Comparison of ENCODE assay signal across 8 cellular contexts in the genomic region with DNA sequence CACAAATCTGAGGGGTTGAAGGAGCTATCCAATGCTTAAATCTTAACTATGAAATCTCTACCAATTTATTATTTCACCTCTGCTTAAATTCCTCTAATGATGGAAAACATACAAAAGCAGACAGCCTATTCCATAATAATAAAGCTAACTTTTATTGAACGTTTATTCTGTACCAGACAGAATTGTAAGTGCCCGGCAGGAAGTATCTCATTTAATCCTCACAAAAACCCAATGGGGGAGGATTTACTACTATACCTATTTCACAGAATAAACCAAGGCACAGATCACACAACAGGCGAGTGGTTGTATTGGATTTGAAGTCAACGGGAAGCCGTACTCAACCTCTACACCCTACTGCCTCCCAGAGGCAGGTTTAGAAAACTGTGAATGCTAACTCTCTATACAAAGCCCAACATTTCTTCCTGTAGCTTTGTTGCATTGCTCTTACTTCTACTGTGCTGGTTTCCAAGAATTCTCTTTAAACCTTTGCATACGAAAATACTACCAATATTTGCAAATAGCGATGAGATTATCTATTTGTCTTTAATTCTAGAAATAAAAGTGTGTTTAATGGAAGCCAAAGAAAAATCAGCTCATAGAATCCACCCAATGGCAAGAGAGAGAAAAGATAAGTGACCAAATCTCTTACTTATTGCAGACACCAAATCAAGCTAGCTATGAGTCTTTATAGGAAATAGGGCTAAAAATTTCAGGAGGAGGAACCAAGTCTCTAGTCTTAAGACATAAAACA. TPM values are rescaled to one million over a fixed set of nuclear protein-coding genes. Genes with fewer than 3 reads are reported as not detected.
A peak's percentile ranks its signal among the peaks of the same experiment; 100 is the strongest.
DNase-seq lines count a peak whose midpoint lies in the region; ATAC-seq and TF ChIP-seq lines count a peak whose summit lies in the region.

No MANE protein-coding gene starts in this region.

- no peak overlapping the region for H2AFZ ChIP-seq in SK-N-SH (ENCODE audit: low read depth)

- peak; percentile 87 for ATAC-seq in GM21717 (IDR thresholded peaks at IDR 0.05; ENCODE audit: unreplicated experiment)
- peak; percentile 99 for ATAC-seq in left lobe of liver

- H3K79me2 ChIP-seq in SK-N-SH (ENCODE audit: insufficient read depth), result no peaks in the 10 kb centered on the region

- DNase-seq in SIG-M5 treated with dmso at 0.1 percent for 504 hours (lab: John Stamatoyannopoulos, UW; ENCODE audit: unreplicated experiment) (peak; percentile 81), SIG-M5 (lab: John Stamatoyannopoulos, UW) (no peak), SK-N-SH (peak; percentile 24), left lobe of liver (ENCODE audit: low spot score) (peak; percentile 47), stromal cell of bone marrow (ENCODE audit: low read depth) (peak; percentile 64)
- DNase-seq in central memory CD4-positive, alpha-beta T cell, result peak; percentile 32

- POLR2A ChIA-PET in SK-N-SH (lab: Yijun Ruan, JAX), result no interaction called here

- H3K36me3 ChIP-seq in SK-N-SH (replicated peaks in 1 of 2; ENCODE audit: control insufficient read depth in 1 of 2, insufficient read depth in 2 of 2, low read length in 1 of 2), result no peaks in the 10 kb centered on the region

- peak; percentile 58 for TF ChIP-seq CTCF in SK-N-SH (IDR thresholded peaks at IDR 0.05)

- H3K27ac ChIP-seq in SK-N-SH (ENCODE audit: low read depth in 2 of 2, low read length in 1 of 2), result no peak overlapping the region

- TF ChIP-seq EP300 in Ishikawa (IDR thresholded peaks at IDR 0.05; ENCODE audit: borderline replicate concordance) (0 out of 2 replicates have a peak, but pooled peaks have one; percentile 18), SK-N-SH (IDR thresholded peaks at IDR 0.05; ENCODE audit: borderline replicate concordance in 1 of 2, low read depth in 1 of 2, low read length in 1 of 2) (no peak)

- no peaks in the 10 kb centered on the region for H3K27me3 ChIP-seq in SK-N-SH (ENCODE audit: insufficient read depth)

- peak; percentile 95 for TF ChIP-seq RAD21 in Ishikawa (IDR thresholded peaks at IDR 0.05; ENCODE audit: low read depth)
- TF ChIP-seq RAD21 in SK-N-SH (IDR thresholded peaks at IDR 0.05; ENCODE audit: low read length), result peak; percentile 67

- no peaks in the 10 kb centered on the region for H4K20me1 ChIP-seq in SK-N-SH (ENCODE audit: insufficient read depth)

- CTCF ChIA-PET in SK-N-SH (lab: Yijun Ruan, JAX), result interaction anchor here (0.6 to 2.1 kb wide), 17 partner anchors 9 to 814 kb away, joined by 3 to 7 read pairs (median 3); no protein-coding TSS in a partner anchor

- H3K4me3 ChIP-seq in SK-N-SH (ENCODE audit: low read depth in 2 of 2, low read length in 1 of 2), result no peak overlapping the region

- H3K9me3 ChIP-seq in SK-N-SH, result no peaks in the 10 kb centered on the region

- no peaks in the 10 kb centered on the region for H3F3A ChIP-seq in SK-N-SH (replicated peaks; ENCODE audit: insufficient read depth)

- WGBS in SK-N-SH (ENCODE audit: low lambda C conversion rate), result 41% methylated on average over 7 of the region's 7 CpGs

- H3K4me1 ChIP-seq in SK-N-SH (ENCODE audit: control insufficient read depth in 1 of 2, insufficient read depth in 2 of 2, low read depth in 1 of 2, low read length in 1 of 2), result no peaks in the 10 kb centered on the region

- H3K9ac ChIP-seq in SK-N-SH, result no peak overlapping the region

- H3K9me2 ChIP-seq in SK-N-SH, result no peaks in the 10 kb centered on the region

- H3K4me2 ChIP-seq in SK-N-SH, result no peak overlapping the region

TF ChIP-seq in Ishikawa, 13 proteins besides CTCF, POLR2A, EP300 and RAD21 (continues in another document):
- TF ChIP-seq EGR1 (IDR thresholded peaks at IDR 0.05), result no peak
- no peak for TF ChIP-seq NFIC (IDR thresholded peaks at IDR 0.05)
- TF ChIP-seq, protein P1, sequence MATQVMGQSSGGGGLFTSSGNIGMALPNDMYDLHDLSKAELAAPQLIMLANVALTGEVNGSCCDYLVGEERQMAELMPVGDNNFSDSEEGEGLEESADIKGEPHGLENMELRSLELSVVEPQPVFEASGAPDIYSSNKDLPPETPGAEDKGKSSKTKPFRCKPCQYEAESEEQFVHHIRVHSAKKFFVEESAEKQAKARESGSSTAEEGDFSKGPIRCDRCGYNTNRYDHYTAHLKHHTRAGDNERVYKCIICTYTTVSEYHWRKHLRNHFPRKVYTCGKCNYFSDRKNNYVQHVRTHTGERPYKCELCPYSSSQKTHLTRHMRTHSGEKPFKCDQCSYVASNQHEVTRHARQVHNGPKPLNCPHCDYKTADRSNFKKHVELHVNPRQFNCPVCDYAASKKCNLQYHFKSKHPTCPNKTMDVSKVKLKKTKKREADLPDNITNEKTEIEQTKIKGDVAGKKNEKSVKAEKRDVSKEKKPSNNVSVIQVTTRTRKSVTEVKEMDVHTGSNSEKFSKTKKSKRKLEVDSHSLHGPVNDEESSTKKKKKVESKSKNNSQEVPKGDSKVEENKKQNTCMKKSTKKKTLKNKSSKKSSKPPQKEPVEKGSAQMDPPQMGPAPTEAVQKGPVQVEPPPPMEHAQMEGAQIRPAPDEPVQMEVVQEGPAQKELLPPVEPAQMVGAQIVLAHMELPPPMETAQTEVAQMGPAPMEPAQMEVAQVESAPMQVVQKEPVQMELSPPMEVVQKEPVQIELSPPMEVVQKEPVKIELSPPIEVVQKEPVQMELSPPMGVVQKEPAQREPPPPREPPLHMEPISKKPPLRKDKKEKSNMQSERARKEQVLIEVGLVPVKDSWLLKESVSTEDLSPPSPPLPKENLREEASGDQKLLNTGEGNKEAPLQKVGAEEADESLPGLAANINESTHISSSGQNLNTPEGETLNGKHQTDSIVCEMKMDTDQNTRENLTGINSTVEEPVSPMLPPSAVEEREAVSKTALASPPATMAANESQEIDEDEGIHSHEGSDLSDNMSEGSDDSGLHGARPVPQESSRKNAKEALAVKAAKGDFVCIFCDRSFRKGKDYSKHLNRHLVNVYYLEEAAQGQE (IDR thresholded peaks at IDR 0.05; ENCODE audit: low read depth), result no peak
- TF ChIP-seq CREB1 (IDR thresholded peaks at IDR 0.05; ENCODE audit: low read depth), result no peak
- no peak for TF ChIP-seq CEBPB (IDR thresholded peaks at IDR 0.05)
- TF ChIP-seq TEAD4 (IDR thresholded peaks at IDR 0.05), result no peak
- TF ChIP-seq, protein P2, sequence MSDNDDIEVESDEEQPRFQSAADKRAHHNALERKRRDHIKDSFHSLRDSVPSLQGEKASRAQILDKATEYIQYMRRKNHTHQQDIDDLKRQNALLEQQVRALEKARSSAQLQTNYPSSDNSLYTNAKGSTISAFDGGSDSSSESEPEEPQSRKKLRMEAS (IDR thresholded peaks at IDR 0.05), result no peak
- TF ChIP-seq, protein P3, sequence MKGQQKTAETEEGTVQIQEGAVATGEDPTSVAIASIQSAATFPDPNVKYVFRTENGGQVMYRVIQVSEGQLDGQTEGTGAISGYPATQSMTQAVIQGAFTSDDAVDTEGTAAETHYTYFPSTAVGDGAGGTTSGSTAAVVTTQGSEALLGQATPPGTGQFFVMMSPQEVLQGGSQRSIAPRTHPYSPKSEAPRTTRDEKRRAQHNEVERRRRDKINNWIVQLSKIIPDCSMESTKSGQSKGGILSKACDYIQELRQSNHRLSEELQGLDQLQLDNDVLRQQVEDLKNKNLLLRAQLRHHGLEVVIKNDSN (IDR thresholded peaks at IDR 0.05), result no peak

TF ChIP-seq in SK-N-SH, 30 proteins besides CTCF, POLR2A, EP300 and RAD21:
- TF ChIP-seq SMC3 (IDR thresholded peaks at IDR 0.05; ENCODE audit: low read depth, low read length) (peak; percentile 67), EZH2phosphoT487 (IDR thresholded peaks at IDR 0.05; ENCODE audit: borderline replicate concordance, low read depth) (no peak), FOSL2 (IDR thresholded peaks at IDR 0.05; ENCODE audit: borderline replicate concordance, low read depth) (no peak)
- TF ChIP-seq, protein P1 (IDR thresholded peaks at IDR 0.05; ENCODE audit: low read depth, low read length), result no peak

RNA-seq across cellular contexts. Expression of a gene that starts 33.5 kb away (rescaled TPM):
- 22.9 and 24.9 TPM in 2 replicates for polyA plus RNA-seq in SK-N-SH (2012; rRNA removed)
- 29.8 and 34.4 TPM in 2 replicates for polyA plus RNA-seq in SK-N-SH (2012; cell fraction: cytosol; rRNA removed)
- 7.0 and 12.2 TPM in 2 replicates for polyA plus RNA-seq in SK-N-SH (2012; cell fraction: nucleus; rRNA removed)
- total RNA-seq in left lobe of liver, result 7.0 TPM

RNA-seq across cellular contexts. Expression of a gene that starts 48.2 kb away (rescaled TPM):
- 7.3 and 8.1 TPM in 2 replicates for polyA plus RNA-seq in SK-N-SH (2012; rRNA removed)
- polyA plus RNA-seq in SK-N-SH (2012; cell fraction: cytosol; rRNA removed), result 4.1 and 5.6 TPM in 2 replicates
- 8.9 and 12.9 TPM in 2 replicates for polyA plus RNA-seq in SK-N-SH (2012; cell fraction: nucleus; rRNA removed)
- total RNA-seq in left lobe of liver, result 0.23 TPM
